ENCODE assay signal across 14 cellular contexts in genomic region chr4:4869731-4870483, GRCh38. TPM values are rescaled to one million over a fixed set of nuclear protein-coding genes. Genes with fewer than 3 reads are reported as not detected.
DNase-seq lines count a peak whose midpoint lies in the region; ATAC-seq, FAIRE-seq and TF ChIP-seq lines count a peak whose summit lies in the region.
"Had no signal": no experiment of that assay in that cellular context is flagged by ENCODE, and none has a peak within 500 bp of the region (broad histone marks: within the 10 kb centered on the region; RNA-seq: fewer than 3 reads in every experiment).

No MANE protein-coding gene starts in this region.

- H3K4me3 ChIP-seq in mammary epithelial cell (replicated peaks in 1 of 3; ENCODE audit: insufficient read depth in 1 of 3, low read depth in 2 of 3, low read length in 3 of 3) (no peak overlapping the region), aorta (ENCODE audit: low read length in 2 of 2) (no peak overlapping the region)
- H3K4me3 ChIP-seq: vagina had no signal

- H3K4me1 Mint-ChIP-seq in MCF 10A (ENCODE audit: insufficient read depth, unreplicated experiment) (no peaks in the 10 kb centered on the region), T-helper 17 cell (peaks cover 27% of the 10 kb centered on the region)

- CTCF ChIA-PET in MCF 10A (lab: Yijun Ruan, JAX): no interaction called here
- CTCF ChIA-PET in mammary epithelial cell (lab: Charles Lee; ENCODE audit: low non-redundant PET): no interaction called here

- TF ChIP-seq POLR2A in GM12892 (IDR thresholded peaks at IDR 0.05; ENCODE audit: low read depth, low read length): no peak

- peak overlapping the region; percentile 17 for H3K4me3 Mint-ChIP-seq in MCF 10A (ENCODE audit: unreplicated experiment)
- H3K4me3 Mint-ChIP-seq in T-helper 17 cell: peak overlapping the region; percentile 58

- dilution Hi-C loops in mammary epithelial cell (cut with HindIII; ENCODE audit: low sequenced_read_pairs): no loop called here

- no peaks in the 10 kb centered on the region for H3K9me3 Mint-ChIP-seq in MCF 10A (ENCODE audit: unreplicated experiment)

- no peak overlapping the region for H3K4me2 ChIP-seq in mammary epithelial cell (ENCODE audit: insufficient read depth, low read depth, low read length)

- peaks cover under 1% of the 10 kb centered on the region for H3K36me3 Mint-ChIP-seq in MCF 10A (ENCODE audit: insufficient read depth, unreplicated experiment)
- H3K36me3 Mint-ChIP-seq in T-helper 17 cell (ENCODE audit: low read depth): peaks cover 2% of the 10 kb centered on the region

- H3K27me3 ChIP-seq in mammary epithelial cell (ENCODE audit: insufficient read depth, low read length) (peaks cover 75% of the 10 kb centered on the region), aorta (ENCODE audit: control insufficient read depth in 1 of 2, insufficient read depth in 2 of 2, low read length in 1 of 2) (no peaks in the 10 kb centered on the region)

- no peak for ATAC-seq in T-helper 17 cell
- peak; percentile 17 for ATAC-seq in aorta (ENCODE audit: low FRiP score)

- POLR2A ChIA-PET in MCF 10A (lab: Yijun Ruan, JAX): no interaction called here

- no peaks in the 10 kb centered on the region for H4K20me1 ChIP-seq in mammary epithelial cell (ENCODE audit: insufficient read depth, low read length)

- DNase-seq in MCF 10A (ENCODE audit: unreplicated experiment) (no peak), mammary epithelial cell (no peak), T-helper 17 cell (no peak), iPS-NIHi7 (ENCODE audit: extremely low spot score) (peak; percentile 64), aorta (no peak), DMS153 (lab: John Stamatoyannopoulos, UW) (no peak), head of caudate nucleus (no peak), GM12892 (ENCODE audit: insufficient read length) (no peak)
- DNase-seq: activated effector memory CD4-positive, alpha-beta T cell treated with Interleukin-2 at 50 U/mL for 16 hours; mesenchymal stem cell; stimulated activated CD8-positive, alpha-beta memory T cell treated with anti-CD3 and anti-CD28 coated beads, Interleukin-4, amount 100 ng/mL, for 48 hours had no signal

- H3K27me3 Mint-ChIP-seq in MCF 10A (ENCODE audit: insufficient read depth, unreplicated experiment): peaks cover 50% of the 10 kb centered on the region
- peaks cover 77% of the 10 kb centered on the region for H3K27me3 Mint-ChIP-seq in T-helper 17 cell

- intact Hi-C loops in MCF 10A (cut with micrococcal nuclease) (no loop called here), mammary epithelial cell (cut with micrococcal nuclease) (no loop called here), aorta (cut with DNase I) (no loop called here), head of caudate nucleus (cut with DNase I) (no loop called here)

- in situ Hi-C loops in mammary epithelial cell (cut with MboI; ENCODE audit: low sequenced_read_pairs in 2 of 2): loop anchor here in 1 of 2 donors (25.0 kb wide), 1 partner anchor 383 kb away; no protein-coding TSS in a partner anchor

- no peaks in the 10 kb centered on the region for H3K36me3 ChIP-seq in mammary epithelial cell (ENCODE audit: insufficient read depth, low read length)
- H3K36me3 ChIP-seq in aorta (ENCODE audit: control insufficient read depth in 1 of 2, insufficient read depth in 2 of 2, low read length in 1 of 2): no peaks in the 10 kb centered on the region
- H3K36me3 ChIP-seq: vagina had no signal

- BruUV-seq in MCF 10A (replicated peaks; lab: Mats Ljungman, UMichigan) (no TSS peak), mammary epithelial cell (replicated peaks; lab: Mats Ljungman, UMichigan) (no TSS peak)

- H3K9me3 ChIP-seq in mammary epithelial cell (replicated peaks; ENCODE audit: insufficient read depth, low read length) (peaks cover 2% of the 10 kb centered on the region), T-helper 17 cell (ENCODE audit: control insufficient read depth, low read length, poor library complexity, severe bottlenecking) (no peaks in the 10 kb centered on the region), aorta (ENCODE audit: control insufficient read depth, low read length) (no peaks in the 10 kb centered on the region)
- H3K9me3 ChIP-seq: vagina had no signal

- H3K9ac ChIP-seq in mammary epithelial cell (ENCODE audit: insufficient read depth, low read length): no peak overlapping the region

- FAIRE-seq in GM12892 (lab: Jason Lieb, UNC): no peak
- FAIRE-seq: bronchial epithelial cell had no signal

- WGBS in mammary epithelial cell (ENCODE audit: low coverage, missing lambda C conversion rate): 8% methylated on average over 16 of the region's 37 CpGs
- 3 to 8% methylated on average over 37 of the region's 37 CpGs for WGBS in aorta, 2 donors

- H3K27ac Mint-ChIP-seq in MCF 10A (ENCODE audit: low read depth, unreplicated experiment): no peak overlapping the region
- peak overlapping the region; percentile 54 for H3K27ac Mint-ChIP-seq in T-helper 17 cell
- H3K27ac Mint-ChIP-seq: progenitor cell of endocrine pancreas had no signal

- no peaks in the 10 kb centered on the region for H3K79me2 ChIP-seq in mammary epithelial cell (ENCODE audit: insufficient read depth, low read length)

- H3K4me1 ChIP-seq in mammary epithelial cell (ENCODE audit: insufficient read depth, low read length) (no peaks in the 10 kb centered on the region), aorta (ENCODE audit: control insufficient read depth in 1 of 2, insufficient read depth in 2 of 2, low read length in 2 of 2) (no peaks in the 10 kb centered on the region)

- H3K27ac ChIP-seq in mammary epithelial cell (ENCODE audit: insufficient read depth, low read depth, low read length) (no peak overlapping the region), aorta (ENCODE audit: low read depth in 1 of 2, low read length in 2 of 2) (no peak overlapping the region)
- H3K27ac ChIP-seq: vagina had no signal

- no peak for TF ChIP-seq CTCF in MCF 10A (IDR thresholded peaks at IDR 0.05; ENCODE audit: unreplicated experiment)
- TF ChIP-seq CTCF in mammary epithelial cell (conservative IDR thresholded peaks at IDR 0.05 in 1 of 2, IDR thresholded peaks at IDR 0.05 in 1 of 2; ENCODE audit: extremely low read depth in 1 of 2, insufficient read depth in 1 of 2, low read depth in 1 of 2, low read length in 2 of 2): no peak

- no peak overlapping the region for H2AFZ ChIP-seq in mammary epithelial cell (ENCODE audit: low read depth, low read length)

RNA-seq across cellular contexts. Expression of gene MSX1, which starts 10.4 kb away (rescaled TPM):
- total RNA-seq in MCF 10A (2022): 3.6 and 3.9 TPM in 2 replicates
- total RNA-seq in mammary epithelial cell: 1 to 10 TPM in 1 of 2 donors, under 1 TPM in 1; 0.67 to 2.6 TPM
- polyA plus RNA-seq in mammary epithelial cell: 0.17 TPM
- not detected for polyA minus RNA-seq in mammary epithelial cell
- not detected for total RNA-seq in T-helper 17 cell
- 10 to 100 TPM in 1 of 2 donors, 1 to 10 TPM in 1; 4.5 to 14.5 TPM for total RNA-seq in aorta
- 1 to 10 TPM; 3.8 to 4.8 TPM for polyA plus RNA-seq in aorta
- polyA plus RNA-seq in GM12892 (2012; ENCODE audit: missing spikeins): 0.25 TPM
